Comparison of ENCODE assay signal across 22 cellular contexts in genomic region chr20:44883214-44883902, GRCh38. TPM values are rescaled to one million over a fixed set of nuclear protein-coding genes. Genes with fewer than 3 reads are reported as not detected.
A peak's percentile ranks its signal among the peaks of the same experiment; 100 is the strongest.
DNase-seq lines count a peak whose midpoint lies in the region; ATAC-seq, FAIRE-seq and TF ChIP-seq lines count a peak whose summit lies in the region.
"Had no signal": no experiment of that assay in that cellular context is flagged by ENCODE, and none has a peak within 500 bp of the region (broad histone marks: within the 10 kb centered on the region; RNA-seq: fewer than 3 reads in every experiment).

No MANE protein-coding gene starts in this region.

- no peaks in the 10 kb centered on the region for H3K9me3 Mint-ChIP-seq in activated CD8-positive, alpha-beta T cell treated with anti-CD3 and anti-CD28 coated beads for 36 hours
- H3K9me3 Mint-ChIP-seq: memory B cell had no signal

- H3K79me2 ChIP-seq in HepG2 (ENCODE audit: insufficient read depth, low read length), result peaks cover 30% of the 10 kb centered on the region

- FAIRE-seq in HepG2 (lab: Jason Lieb, UNC), result no peak

- TF ChIP-seq POLR2A in HepG2 (IDR thresholded peaks at IDR 0.05; ENCODE audit: insufficient read depth in 1 of 2, low read depth in 2 of 2, low read length in 2 of 2), result no peak
- no peak for TF ChIP-seq POLR2A in right lobe of liver (IDR thresholded peaks at IDR 0.05)
- no peak for TF ChIP-seq POLR2A in Peyer's patch (IDR thresholded peaks at IDR 0.05)

- BruUV-seq in HepG2 (replicated peaks; lab: Mats Ljungman, UMichigan), result no TSS peak

- peaks cover 26% of the 10 kb centered on the region for H4K20me1 ChIP-seq in HepG2 (ENCODE audit: insufficient read depth, low read length)

- TF ChIP-seq EP300 in HepG2 (IDR thresholded peaks at IDR 0.05; ENCODE audit: low read depth in 2 of 2, low read length in 2 of 2), result no peak
- TF ChIP-seq EP300 in HepG2 (CRISPR knock-in tag; IDR thresholded peaks at IDR 0.05; ENCODE audit: borderline replicate concordance), result no peak

- H3K4me1 Mint-ChIP-seq in activated CD8-positive, alpha-beta T cell treated with anti-CD3 and anti-CD28 coated beads for 36 hours (ENCODE audit: low read depth), result peaks cover 34% of the 10 kb centered on the region

- POLR2A ChIA-PET in HepG2 (lab: Yijun Ruan, JAX), result interaction anchor here (3.3 kb wide), 1 partner anchor 27 kb away, joined by 42 read pairs; the partner anchor contains the start of gene PABPC1L
- POLR2A ChIA-PET in activated CD8-positive, alpha-beta T cell treated with anti-CD3 and anti-CD28 coated beads for 36 hours (lab: Charles Lee), result interaction anchor here (1.0 kb wide), 1 partner anchor 172 kb away, joined by 3 read pairs; no protein-coding TSS in a partner anchor

- no peak overlapping the region for H3K4me2 ChIP-seq in HepG2 (ENCODE audit: low read depth, low read length)

- H3K4me3 Mint-ChIP-seq in activated CD8-positive, alpha-beta T cell treated with anti-CD3 and anti-CD28 coated beads for 36 hours, result peak overlapping the region; percentile 90

- H3K27me3 ChIP-seq in HepG2 (ENCODE audit: control insufficient read depth in 1 of 2, insufficient read depth in 2 of 2, low read length in 2 of 2) (no peaks in the 10 kb centered on the region; a peak in 1 of 5 replicates), right lobe of liver (no peaks in the 10 kb centered on the region), Peyer's patch (no peaks in the 10 kb centered on the region)
- H3K27me3 ChIP-seq: tibial nerve had no signal

- CTCF ChIA-PET in HepG2 (lab: Yijun Ruan, JAX; ENCODE audit: low intra/inter-chr PET ratio, low total read pairs), result no interaction called here
- CTCF ChIA-PET in activated CD8-positive, alpha-beta T cell treated with anti-CD3 and anti-CD28 coated beads for 36 hours (lab: Charles Lee), result interaction anchor here (2.1 kb wide), 1 partner anchor 8 kb away, joined by 6 read pairs; no protein-coding TSS in a partner anchor

- WGBS in HepG2 (ENCODE audit: low lambda C conversion rate), result 18% methylated on average over 7 of the region's 7 CpGs
- 76% methylated on average over 6 of the region's 7 CpGs for whole genome bisulfite sequencing in right lobe of liver (ENCODE audit: insufficient coverage, low coverage, low lambda C conversion rate, missing lambda C conversion rate)

- in situ Hi-C loops in HepG2 (cut with HindIII; ENCODE audit: extremely low pct_ligation_motif_present, low pct_unique_long_range_greater_than_20kb), result no loop called here

- no peaks in the 10 kb centered on the region for H3K27me3 Mint-ChIP-seq in activated CD8-positive, alpha-beta T cell treated with anti-CD3 and anti-CD28 coated beads for 36 hours
- H3K27me3 Mint-ChIP-seq: memory B cell had no signal

- intact Hi-C loops in HepG2 (cut with micrococcal nuclease; ENCODE audit: unreplicated experiment) (loop anchor here (10.0 kb wide), 1 partner anchor 669 kb away; the partner anchor contains the start of gene OSER1), right lobe of liver (cut with DNase I) (no loop called here)
- intact Hi-C loops in activated CD8-positive, alpha-beta T cell treated with anti-CD3 and anti-CD28 coated beads for 36 hours (cut with micrococcal nuclease), result no loop called here

- DNase-seq in HepG2 (ENCODE audit: low spot score) (peak; percentile 59), right lobe of liver (no peak), foreskin melanocyte (peak; percentile 80), Peyer's patch (no peak)
- no peak for DNase-seq in activated CD8-positive, alpha-beta T cell treated with anti-CD3 and anti-CD28 coated beads for 36 hours
- DNase-seq: activated CD8-positive, alpha-beta memory T cell treated with anti-CD3 and anti-CD28 coated beads for 24 hours; activated gamma-delta T cell; DND-41; effector CD8-positive, alpha-beta T cell; H7; Kasumi-1; left cardiac atrium; NCI-H1930; NCI-H226; NCI-H82; SHP77; stimulated activated naive CD4-positive, alpha-beta T cell treated with Interleukin-2 at 50 U/mL for 16 hours had no signal

- ATAC-seq in HepG2 (no peak), right lobe of liver (no peak), HG03045 (IDR thresholded peaks at IDR 0.05; ENCODE audit: unreplicated experiment) (no peak), GM21737 (IDR thresholded peaks at IDR 0.05; ENCODE audit: unreplicated experiment) (no peak)
- ATAC-seq in activated CD8-positive, alpha-beta T cell treated with anti-CD3 and anti-CD28 coated beads for 36 hours, result no peak
- ATAC-seq: left cardiac atrium had no signal

- peak overlapping the region; percentile 92 for H3K27ac Mint-ChIP-seq in activated CD8-positive, alpha-beta T cell treated with anti-CD3 and anti-CD28 coated beads for 36 hours
- H3K27ac Mint-ChIP-seq: memory B cell had no signal

- peaks cover 42% of the 10 kb centered on the region for H3K4me1 ChIP-seq in HepG2 (ENCODE audit: insufficient read depth, low read length)
- peaks cover 0 to 27% (median 12%) of the 10 kb centered on the region in 4 donors for H3K4me1 ChIP-seq in right lobe of liver
- H3K4me1 ChIP-seq in Peyer's patch, result peaks cover 0 to 24% (median 3%) of the 10 kb centered on the region in 4 donors

- H3K4me3 ChIP-seq in HepG2 (replicated peaks in 1 of 3; ENCODE audit: insufficient read depth in 1 of 3, low read depth in 2 of 3, low read length in 3 of 3) (no peak overlapping the region), right lobe of liver (no peak overlapping the region), Peyer's patch (no peak overlapping the region)
- H3K4me3 ChIP-seq: tibial nerve had no signal

- H3K27ac ChIP-seq in HepG2 (ENCODE audit: extremely low read length, insufficient read depth, low read length) (no peak overlapping the region), right lobe of liver (no peak overlapping the region), Peyer's patch (no peak overlapping the region)
- H3K27ac ChIP-seq: tibial nerve, VCaP had no signal

- TF ChIP-seq RAD21 in HepG2 (CRISPR knock-in tag; IDR thresholded peaks at IDR 0.05), result no peak

- H3K36me3 Mint-ChIP-seq in activated CD8-positive, alpha-beta T cell treated with anti-CD3 and anti-CD28 coated beads for 36 hours (ENCODE audit: low read depth), result peaks cover 18% of the 10 kb centered on the region
- H3K36me3 Mint-ChIP-seq: memory B cell had no signal

- 0 out of 5 replicates have a peak, but pooled peaks cover 0 to 3% of the 10 kb centered on the region in 2 experiments for H3K36me3 ChIP-seq in HepG2 (replicated peaks in 1 of 2; ENCODE audit: control insufficient read depth in 1 of 2, insufficient read depth in 2 of 2, low read length in 2 of 2)
- H3K36me3 ChIP-seq in right lobe of liver, result no peaks in the 10 kb centered on the region
- H3K36me3 ChIP-seq in Peyer's patch, result no peaks in the 10 kb centered on the region
- H3K36me3 ChIP-seq: tibial nerve had no signal

- no peak for TF ChIP-seq CTCF in HepG2 (CRISPR knock-in tag; IDR thresholded peaks at IDR 0.05)
- TF ChIP-seq CTCF in right lobe of liver (IDR thresholded peaks at IDR 0.05), result no peak
- TF ChIP-seq CTCF in activated CD8-positive, alpha-beta T cell treated with anti-CD3 and anti-CD28 coated beads for 36 hours (IDR thresholded peaks at IDR 0.05), result no peak
- no peak for TF ChIP-seq CTCF in Peyer's patch (IDR thresholded peaks at IDR 0.05)

- H3K9me3 ChIP-seq in HepG2 (ENCODE audit: low read length), result no peaks in the 10 kb centered on the region
- no peaks in the 10 kb centered on the region for H3K9me3 ChIP-seq in right lobe of liver
- no peaks in the 10 kb centered on the region for H3K9me3 ChIP-seq in Peyer's patch
- H3K9me3 ChIP-seq: tibial nerve had no signal

- H3K9ac ChIP-seq in HepG2 (ENCODE audit: insufficient read depth, low read depth, low read length), result no peak overlapping the region

- H2AFZ ChIP-seq in HepG2 (ENCODE audit: low read length), result no peak overlapping the region

RNA-seq across cellular contexts. Expression of gene YWHAB, which starts 2.1 kb away (rescaled TPM):
- total RNA-seq in HepG2 (2016; rRNA removed; fragmentation: Illumina TruSeq; extraction: Trizol) (121 and 184 TPM in 2 replicates), right lobe of liver (10 to 100 TPM; 48.7 to 71.1 (median 54.5) TPM), Peyer's patch (100 to 1,000 TPM; 105 to 174 (median 125) TPM)
- 13.1 and 14.3 TPM in 2 replicates for total RNA-seq in HepG2 (2016; cell fraction: cytosol; rRNA removed; fragmentation: Illumina TruSeq; extraction: Trizol; ENCODE audit: low read depth)
- total RNA-seq in HepG2 (2016; cell fraction: insoluble cytoplasmic fraction; rRNA removed; fragmentation: Illumina TruSeq; extraction: Trizol), result 123 and 180 TPM in 2 replicates
- 60.9 and 62.9 TPM in 2 replicates for total RNA-seq in HepG2 (2016; cell fraction: membrane; rRNA removed; fragmentation: Illumina TruSeq; extraction: Trizol)
- total RNA-seq in HepG2 (2016; cell fraction: nucleus; rRNA removed; fragmentation: Illumina TruSeq; extraction: Trizol), result 79.4 and 83.5 TPM in 2 replicates
- polyA plus RNA-seq in HepG2 (2011; rRNA removed), result 64.0 and 77.2 TPM in 2 replicates
- 41.7 and 66.1 TPM in 2 replicates for polyA plus RNA-seq in HepG2 (2011; cell fraction: cytosol; rRNA removed)
- polyA plus RNA-seq in HepG2 (2011; cell fraction: nucleus; rRNA removed), result 28.9 and 37.6 TPM in 2 replicates
- 122 and 130 TPM in 2 replicates for polyA plus RNA-seq in HepG2 (2012)
- polyA plus RNA-seq in HepG2 (2016; cell fraction: cytosol; fragmentation: Illumina TruSeq; extraction: Trizol; ENCODE audit: low read depth), result 22.2 and 23.8 TPM in 2 replicates
- 254 and 256 TPM in 2 replicates for polyA plus RNA-seq in HepG2 (2016; cell fraction: insoluble cytoplasmic fraction; fragmentation: Illumina TruSeq; extraction: Trizol; ENCODE audit: low read depth)
- polyA plus RNA-seq in HepG2 (2016; cell fraction: membrane; fragmentation: Illumina TruSeq; extraction: Trizol; ENCODE audit: low read depth), result 47.1 and 50.3 TPM in 2 replicates
- 121 and 126 TPM in 2 replicates for polyA plus RNA-seq in HepG2 (2016; cell fraction: nucleus; fragmentation: Illumina TruSeq; extraction: Trizol; ENCODE audit: insufficient read depth, low read depth)
- 22.5 and 46.6 TPM in 2 replicates for polyA minus RNA-seq in HepG2 (2011; rRNA and poly(A)+ RNA removed; ENCODE audit: low replicate concordance)
- 38.2 and 43.5 TPM in 2 replicates for polyA minus RNA-seq in HepG2 (2011; cell fraction: cytosol; rRNA and poly(A)+ RNA removed)
- 64.2 and 67.4 TPM in 2 replicates for polyA minus RNA-seq in HepG2 (2011; cell fraction: nucleus; rRNA and poly(A)+ RNA removed)
- 100 to 1,000 TPM; 220 to 226 TPM for total RNA-seq in activated CD8-positive, alpha-beta T cell treated with anti-CD3 and anti-CD28 coated beads for 36 hours

RNA-seq across cellular contexts. Expression of gene PABPC1L, which starts 26.5 kb away (rescaled TPM):
- total RNA-seq in HepG2 (2016; rRNA removed; fragmentation: Illumina TruSeq; extraction: Trizol) (6.4 and 30.8 TPM in 2 replicates), right lobe of liver (10 to 100 TPM in 5 of 6 experiments, 1 to 10 TPM in 1; 8.7 to 40.2 (median 27.7) TPM), Peyer's patch (100 to 1,000 TPM in 1 of 4 donors, 10 to 100 TPM in 3; 10.5 to 123 (median 33.6) TPM)
- total RNA-seq in HepG2 (2016; cell fraction: cytosol; rRNA removed; fragmentation: Illumina TruSeq; extraction: Trizol; ENCODE audit: low read depth), result 8.8 and 10.6 TPM in 2 replicates
- total RNA-seq in HepG2 (2016; cell fraction: insoluble cytoplasmic fraction; rRNA removed; fragmentation: Illumina TruSeq; extraction: Trizol), result 7.2 and 30.6 TPM in 2 replicates
- total RNA-seq in HepG2 (2016; cell fraction: membrane; rRNA removed; fragmentation: Illumina TruSeq; extraction: Trizol), result 7.7 TPM in 2 replicates
- total RNA-seq in HepG2 (2016; cell fraction: nucleus; rRNA removed; fragmentation: Illumina TruSeq; extraction: Trizol), result 68.7 and 74.6 TPM in 2 replicates
- polyA plus RNA-seq in HepG2 (2011; rRNA removed), result 252 and 283 TPM in 2 replicates
- 48.8 and 52.2 TPM in 2 replicates for polyA plus RNA-seq in HepG2 (2011; cell fraction: cytosol; rRNA removed)
- polyA plus RNA-seq in HepG2 (2011; cell fraction: nucleus; rRNA removed), result 1,815 and 1,864 TPM in 2 replicates
- polyA plus RNA-seq in HepG2 (2012), result 109 and 110 TPM in 2 replicates
- polyA plus RNA-seq in HepG2 (2016; cell fraction: cytosol; fragmentation: Illumina TruSeq; extraction: Trizol; ENCODE audit: low read depth), result 3.4 TPM in 2 replicates
- 8.9 and 10.9 TPM in 2 replicates for polyA plus RNA-seq in HepG2 (2016; cell fraction: insoluble cytoplasmic fraction; fragmentation: Illumina TruSeq; extraction: Trizol; ENCODE audit: low read depth)
- 4.4 and 4.6 TPM in 2 replicates for polyA plus RNA-seq in HepG2 (2016; cell fraction: membrane; fragmentation: Illumina TruSeq; extraction: Trizol; ENCODE audit: low read depth)
- 374 and 409 TPM in 2 replicates for polyA plus RNA-seq in HepG2 (2016; cell fraction: nucleus; fragmentation: Illumina TruSeq; extraction: Trizol; ENCODE audit: insufficient read depth, low read depth)
- polyA minus RNA-seq in HepG2 (2011; rRNA and poly(A)+ RNA removed; ENCODE audit: low replicate concordance), result 12.6 and 64.0 TPM in 2 replicates
- 10.6 and 12.0 TPM in 2 replicates for polyA minus RNA-seq in HepG2 (2011; cell fraction: cytosol; rRNA and poly(A)+ RNA removed)
- polyA minus RNA-seq in HepG2 (2011; cell fraction: nucleus; rRNA and poly(A)+ RNA removed), result 250 and 264 TPM in 2 replicates
- 10 to 100 TPM; 88.4 to 93.8 TPM for total RNA-seq in activated CD8-positive, alpha-beta T cell treated with anti-CD3 and anti-CD28 coated beads for 36 hours

Comparison
In these comparisons a context has a peak if more than half of its experiments do, and no peak if none do; other contexts are left out.
1. DNase-seq: peak in HepG2 (single experiment) and foreskin melanocyte (single experiment); none in right lobe of liver (0 of 3), activated CD8-positive, alpha-beta T cell treated with anti-CD3 and anti-CD28 coated beads for 36 hours (single experiment) and Peyer's patch (0 of 3).